Comparison of ENCODE assay signal across 1 cellular context in the genomic region with DNA sequence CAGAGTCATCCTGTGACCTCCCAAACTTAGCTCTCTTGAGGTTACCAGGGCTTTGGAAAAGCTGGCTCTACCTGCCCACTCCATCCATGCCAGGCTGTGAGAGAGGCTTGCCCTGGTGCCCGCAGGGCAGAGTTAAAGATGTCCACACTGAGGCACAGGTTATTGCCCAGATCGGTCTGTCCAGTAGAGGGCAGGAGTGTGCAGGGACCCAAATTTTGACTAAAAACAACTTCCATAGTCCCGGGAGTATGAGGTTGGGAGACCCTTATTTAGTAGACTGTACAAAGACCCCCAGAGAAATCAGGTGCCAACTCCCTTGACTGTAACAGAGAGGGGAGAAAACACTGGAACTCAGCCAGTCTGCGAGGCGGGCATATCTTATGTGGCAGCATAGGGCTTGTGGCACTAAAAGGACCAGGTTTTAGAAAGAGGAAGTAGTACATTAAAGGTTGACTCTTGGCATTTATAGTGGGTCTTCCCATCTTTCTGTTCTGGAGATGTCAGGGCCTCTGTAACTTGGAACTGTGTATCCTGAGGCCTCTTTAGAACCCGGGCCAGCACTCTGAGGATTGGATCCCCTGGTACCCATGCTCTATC.
TF ChIP-seq lines count a peak whose summit lies in the region.

No MANE protein-coding gene starts in this region.

TF ChIP-seq in HEK293, 187 proteins besides CTCF, POLR2A, EP300 and RAD21 (continued from another document):
- TF ChIP-seq, protein P1, sequence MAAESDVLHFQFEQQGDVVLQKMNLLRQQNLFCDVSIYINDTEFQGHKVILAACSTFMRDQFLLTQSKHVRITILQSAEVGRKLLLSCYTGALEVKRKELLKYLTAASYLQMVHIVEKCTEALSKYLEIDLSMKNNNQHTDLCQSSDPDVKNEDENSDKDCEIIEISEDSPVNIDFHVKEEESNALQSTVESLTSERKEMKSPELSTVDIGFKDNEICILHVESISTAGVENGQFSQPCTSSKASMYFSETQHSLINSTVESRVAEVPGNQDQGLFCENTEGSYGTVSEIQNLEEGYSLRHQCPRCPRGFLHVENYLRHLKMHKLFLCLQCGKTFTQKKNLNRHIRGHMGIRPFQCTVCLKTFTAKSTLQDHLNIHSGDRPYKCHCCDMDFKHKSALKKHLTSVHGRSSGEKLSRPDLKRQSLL (tag by site-specific recombination; IDR thresholded peaks at IDR 0.05), result no peak
- no peak for TF ChIP-seq ZNF175 (tag by site-specific recombination; IDR thresholded peaks at IDR 0.05)
- TF ChIP-seq KLF9 (tag by site-specific recombination; IDR thresholded peaks at IDR 0.05; ENCODE audit: low read depth), result no peak
- no peak for TF ChIP-seq ZNF274 (IDR thresholded peaks at IDR 0.05; ENCODE audit: low read length)
- no peak for TF ChIP-seq ZNF274 (tag by site-specific recombination; IDR thresholded peaks at IDR 0.05; ENCODE audit: borderline replicate concordance)
- TF ChIP-seq ZNF654 (tag by site-specific recombination; IDR thresholded peaks at IDR 0.05; ENCODE audit: low read depth), result peak; percentile 54
- no peak for TF ChIP-seq ZNF529 (tag by site-specific recombination; IDR thresholded peaks at IDR 0.05; ENCODE audit: insufficient replicate concordance)
